Comparison of ENCODE assay signal across 8 cellular contexts in genomic region chr16:53945996-53946395, GRCh38.
DNase-seq lines count a peak whose midpoint lies in the region; ATAC-seq and TF ChIP-seq lines count a peak whose summit lies in the region.

No MANE protein-coding gene starts in this region.

- no peaks in the 10 kb centered on the region for H4K20me1 ChIP-seq in KMS-11 (ENCODE audit: insufficient read depth)

- WGBS in body of pancreas, 2 donors = 46 to 58% methylated on average over 2 of the region's 2 CpGs

- TF ChIP-seq POLR2A in body of pancreas (IDR thresholded peaks at IDR 0.05) = no peak

- peaks cover 5% of the 10 kb centered on the region for H3K4me1 Mint-ChIP-seq in stimulated activated effector memory CD8-positive, alpha-beta T cell treated with anti-CD3 and anti-CD28 coated beads, Interleukin-12 subunit alpha, Interleukin-12 subunit beta, amount 100 ng/mL, for 72 hours

- no peaks in the 10 kb centered on the region for H3K27me3 ChIP-seq in KMS-11 (ENCODE audit: insufficient read depth, low read depth)
- H3K27me3 ChIP-seq in body of pancreas = no peaks in the 10 kb centered on the region

- no peak overlapping the region for H3K4me2 ChIP-seq in KMS-11

- no peaks in the 10 kb centered on the region for H3K9me3 Mint-ChIP-seq in stimulated activated effector memory CD8-positive, alpha-beta T cell treated with anti-CD3 and anti-CD28 coated beads, Interleukin-12 subunit alpha, Interleukin-12 subunit beta, amount 100 ng/mL, for 72 hours

- no peaks in the 10 kb centered on the region for H3K79me2 ChIP-seq in KMS-11 (ENCODE audit: insufficient read depth, low read depth)

- peak; percentile 34 for DNase-seq in GM04504 (ENCODE audit: low read depth)
- DNase-seq in body of pancreas = peak in 3 of 4 donors; percentile 15 to 34 (median 23)
- no peak for DNase-seq in left colon
- DNase-seq in activated gamma-delta T cell treated with Interleukin-2 at 50 U/mL for 16 hours = no peak
- DNase-seq in NCI-H345 (lab: John Stamatoyannopoulos, UW) = no peak
- DNase-seq in stimulated activated CD4-positive, alpha-beta T cell treated with anti-CD3 and anti-CD28 coated beads, Interleukin-2, amount 100 ng/mL, for 24 hours = no peak
- DNase-seq in stimulated activated effector memory CD8-positive, alpha-beta T cell treated with anti-CD3 and anti-CD28 coated beads, Interleukin-12 subunit alpha, Interleukin-12 subunit beta, amount 100 ng/mL, for 72 hours (ENCODE audit: low spot score in 2 of 2) = no peak

- TF ChIP-seq CTCF in KMS-11 (conservative IDR thresholded peaks at IDR 0.05; ENCODE audit: low read depth, low read length) (peak; percentile 57), body of pancreas (IDR thresholded peaks at IDR 0.05) (peak in 6 of 7 experiments; percentile 69 to 97 (median 83))

- no peaks in the 10 kb centered on the region for H3K9me3 ChIP-seq in body of pancreas

- H3K4me3 ChIP-seq in KMS-11 (IDR thresholded peaks at IDR 0.05; ENCODE audit: insufficient read depth, low read depth, low read length) = no peak overlapping the region
- no peak overlapping the region for H3K4me3 ChIP-seq in body of pancreas

- intact Hi-C loops in body of pancreas (cut with DNase I) (no loop called here), left colon (cut with DNase I, micrococcal nuclease) (no loop called here)

- H3K27ac Mint-ChIP-seq in stimulated activated effector memory CD8-positive, alpha-beta T cell treated with anti-CD3 and anti-CD28 coated beads, Interleukin-12 subunit alpha, Interleukin-12 subunit beta, amount 100 ng/mL, for 72 hours = no peak overlapping the region

- no peak overlapping the region for H3K27ac ChIP-seq in KMS-11
- H3K27ac ChIP-seq in body of pancreas = no peak overlapping the region

- ATAC-seq in body of pancreas (peak; percentile 68), left colon (peak; percentile 84)
- ATAC-seq in stimulated activated effector memory CD8-positive, alpha-beta T cell treated with anti-CD3 and anti-CD28 coated beads, Interleukin-12 subunit alpha, Interleukin-12 subunit beta, amount 100 ng/mL, for 72 hours = no peak

- no peaks in the 10 kb centered on the region for H3K36me3 Mint-ChIP-seq in stimulated activated effector memory CD8-positive, alpha-beta T cell treated with anti-CD3 and anti-CD28 coated beads, Interleukin-12 subunit alpha, Interleukin-12 subunit beta, amount 100 ng/mL, for 72 hours

- H2AFZ ChIP-seq in KMS-11 (ENCODE audit: low read depth) = no peak overlapping the region

- H3K9ac ChIP-seq in KMS-11 = no peak overlapping the region

- H3K4me1 ChIP-seq in KMS-11 (ENCODE audit: low read depth, poor library complexity, severe bottlenecking) = no peaks in the 10 kb centered on the region
- no peaks in the 10 kb centered on the region for H3K4me1 ChIP-seq in body of pancreas

- H3K4me3 Mint-ChIP-seq in stimulated activated effector memory CD8-positive, alpha-beta T cell treated with anti-CD3 and anti-CD28 coated beads, Interleukin-12 subunit alpha, Interleukin-12 subunit beta, amount 100 ng/mL, for 72 hours = no peak overlapping the region

- H3K36me3 ChIP-seq in KMS-11 (ENCODE audit: insufficient read depth) (no peaks in the 10 kb centered on the region), body of pancreas (replicated peaks in 1 of 2; ENCODE audit: insufficient read depth in 1 of 2, low read depth in 2 of 2) (no peaks in the 10 kb centered on the region)

Comparison
In these comparisons a context has a peak if more than half of its experiments do, and no peak if none do; other contexts are left out.
1. DNase-seq: peak in GM04504 (single experiment) and body of pancreas (3 of 4); none in left colon (0 of 2), activated gamma-delta T cell treated with Interleukin-2 at 50 U/mL for 16 hours (single experiment), NCI-H345 (single experiment), stimulated activated CD4-positive, alpha-beta T cell treated with anti-CD3 and anti-CD28 coated beads, Interleukin-2, amount 100 ng/mL, for 24 hours (0 of 2) and stimulated activated effector memory CD8-positive, alpha-beta T cell treated with anti-CD3 and anti-CD28 coated beads, Interleukin-12 subunit alpha, Interleukin-12 subunit beta, amount 100 ng/mL, for 72 hours (0 of 2).